Comparison of ENCODE assay signal across 1 cellular context in the genomic region with DNA sequence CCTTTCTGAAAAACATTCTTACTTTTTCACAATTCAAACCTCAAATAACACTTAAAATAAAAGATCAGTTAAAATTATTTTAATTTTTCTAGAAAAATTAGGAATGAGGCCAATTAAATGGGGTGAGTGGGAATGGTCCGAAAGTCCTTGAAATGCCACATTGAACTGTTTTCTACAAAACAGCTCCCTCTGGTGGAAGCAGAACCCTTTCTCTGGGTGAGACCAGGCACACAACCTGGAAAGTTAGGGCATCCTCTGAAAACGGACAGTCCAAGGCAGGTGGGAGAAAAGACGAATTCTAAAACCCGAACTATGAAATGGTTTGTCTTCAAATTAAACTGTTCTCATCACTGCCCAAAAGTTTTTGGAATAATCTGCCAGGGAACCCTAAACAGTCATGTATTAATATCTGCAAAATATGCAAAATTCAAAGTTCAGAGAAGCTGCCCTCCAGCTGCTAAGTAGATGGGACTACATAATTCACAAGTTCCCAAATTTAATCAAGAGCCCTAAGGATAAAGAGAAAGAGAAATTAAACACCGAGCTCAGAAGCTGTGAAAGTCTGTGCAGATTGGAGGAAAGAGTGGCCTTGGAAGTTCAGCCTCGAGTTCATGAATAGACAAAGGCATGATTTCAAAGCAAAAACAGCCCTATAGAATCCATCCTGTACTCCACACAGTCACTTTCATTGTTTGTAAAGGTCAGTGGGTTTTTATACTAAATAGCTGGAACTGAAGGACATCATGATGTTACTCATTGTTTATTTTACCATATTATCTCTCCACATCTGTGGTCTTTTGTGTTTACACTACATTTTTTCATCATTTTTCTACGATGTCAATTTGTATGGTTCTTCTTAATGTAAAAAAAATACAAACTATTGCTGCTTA.
TF ChIP-seq lines count a peak whose summit lies in the region.

No MANE protein-coding gene starts in this region.

TF ChIP-seq in GM12878, 131 proteins besides CTCF, POLR2A, EP300 and RAD21 (continued from another document):
- TF ChIP-seq SKIL (IDR thresholded peaks at IDR 0.05; ENCODE audit: low read depth, poor library complexity, severe bottlenecking) (peak; percentile 51), ZNF217 (IDR thresholded peaks at IDR 0.05) (no peak), SRF (IDR thresholded peaks at IDR 0.05; ENCODE audit: low read depth in 2 of 2, low read length in 2 of 2) (no peak), FOXM1 (IDR thresholded peaks at IDR 0.05; ENCODE audit: low read depth, low read length) (peak; percentile 56; the same call in 1 of the 2 replicates), ZNF687 (IDR thresholded peaks at IDR 0.05) (no peak), ELK1 (IDR thresholded peaks at IDR 0.05; ENCODE audit: low read depth, low read length) (no peak), KLF5 (IDR thresholded peaks at IDR 0.05; ENCODE audit: partially characterized antibody) (no peak), MEF2A (IDR thresholded peaks at IDR 0.05; ENCODE audit: insufficient read depth, low read depth, low read length) (0 out of 2 replicates have a peak, but pooled peaks have one; percentile 37), MEF2B (IDR thresholded peaks at IDR 0.05; ENCODE audit: partially characterized antibody, poor library complexity, severe bottlenecking) (no peak), HDAC2 (IDR thresholded peaks at IDR 0.05) (no peak), GATAD2B (conservative IDR thresholded peaks at IDR 0.05; ENCODE audit: low read depth) (no peak), ATF7 (IDR thresholded peaks at IDR 0.05; ENCODE audit: low read depth) (no peak), NFYA (IDR thresholded peaks at IDR 0.05; ENCODE audit: borderline replicate concordance, low read depth, low read length) (no peak), IKZF1 (conservative IDR thresholded peaks at IDR 0.05) (peak; percentile 49; the same call in 1 of the 2 replicates), CBX5 (IDR thresholded peaks at IDR 0.05; ENCODE audit: low read depth) (peak; percentile 53; the same call in 1 of the 2 replicates), YY1 (IDR thresholded peaks at IDR 0.05; ENCODE audit: low read depth, low read length) (peak; percentile 73), ZNF274 (IDR thresholded peaks at IDR 0.05; ENCODE audit: insufficient read depth, insufficient read length) (no peak)
